In genomic region chr2:133843551-133843950, GRCh38 we compare ENCODE assay signal across 5 cellular contexts.
"Had no signal": no experiment of that assay in that cellular context is flagged by ENCODE, and none has a peak within 500 bp of the region (broad histone marks: within the 10 kb centered on the region; RNA-seq: fewer than 3 reads in every experiment).

No MANE protein-coding gene starts in this region.

- H3K27ac ChIP-seq: left lung, spleen, WERI-Rb-1 had no signal

- H3K36me3 ChIP-seq: left lung, spleen, tibial nerve, WERI-Rb-1 had no signal

- H3K9me3 ChIP-seq: left lung, spleen, tibial nerve had no signal

- H3K4me3 ChIP-seq: left lung, spleen, tibial nerve had no signal

- H3K27me3 ChIP-seq: left lung, tibial nerve had no signal

- H3K4me1 ChIP-seq: spleen had no signal

- DNase-seq: natural killer cell, spleen had no signal
